ENCODE assay signal across 8 cellular contexts in genomic region chr1:112700290-112701226, GRCh38. TPM values are rescaled to one million over a fixed set of nuclear protein-coding genes. Genes with fewer than 3 reads are reported as not detected.
DNase-seq lines count a peak whose midpoint lies in the region; ATAC-seq and TF ChIP-seq lines count a peak whose summit lies in the region.

No MANE protein-coding gene starts in this region.

- peak overlapping the region; percentile 83 for H3K27ac Mint-ChIP-seq in neural progenitor cell

- POLR2A ChIA-PET in BJ (lab: Charles Lee) = interaction anchor here (0.5 kb wide), 1 partner anchor 154 kb away, joined by 3 read pairs; no protein-coding TSS in a partner anchor

- no peak overlapping the region for H3K9ac ChIP-seq in neural progenitor cell

- peaks cover 28% of the 10 kb centered on the region for H3K4me1 ChIP-seq in foreskin keratinocyte
- peaks cover 15% of the 10 kb centered on the region for H3K4me1 ChIP-seq in neural progenitor cell
- H3K4me1 ChIP-seq in suprapubic skin = peaks cover 73% of the 10 kb centered on the region

- H3K36me3 Mint-ChIP-seq in neural progenitor cell = peaks cover 26% of the 10 kb centered on the region

- no peak overlapping the region for H3K4me2 ChIP-seq in neural progenitor cell

- TF ChIP-seq RAD21 in Ishikawa (IDR thresholded peaks at IDR 0.05; ENCODE audit: low read depth) = peak; percentile 0; the same call in 1 of the 2 replicates

- TF ChIP-seq EP300 in Ishikawa (IDR thresholded peaks at IDR 0.05; ENCODE audit: borderline replicate concordance) (peak; percentile 59; the same call in 1 of the 2 replicates), suprapubic skin (IDR thresholded peaks at IDR 0.05) (no peak)

- peak overlapping the region; percentile 76 for H3K27ac ChIP-seq in foreskin keratinocyte
- no peak overlapping the region for H3K27ac ChIP-seq in neural progenitor cell
- peak overlapping the region; percentile 77 for H3K27ac ChIP-seq in suprapubic skin

- peak; percentile 55 for ATAC-seq in GM19395 (IDR thresholded peaks at IDR 0.05; ENCODE audit: unreplicated experiment)
- ATAC-seq in foreskin keratinocyte = peak; percentile 33

- H3K9me3 Mint-ChIP-seq in neural progenitor cell = no peaks in the 10 kb centered on the region

- H3K4me1 Mint-ChIP-seq in neural progenitor cell = peaks cover 57% of the 10 kb centered on the region

- TF ChIP-seq POLR2A in suprapubic skin (IDR thresholded peaks at IDR 0.05) = no peak

- CTCF ChIA-PET in BJ (lab: Yijun Ruan, JAX) = interaction anchor here (0.7 to 1.4 kb wide), 5 partner anchors 26 to 310 kb away, joined by 3 to 4 read pairs (median 3); partner anchors contain the start of gene MOV10

- peaks cover 25% of the 10 kb centered on the region for H4K20me1 ChIP-seq in neural progenitor cell (ENCODE audit: low read depth)

- DNase-seq in BJ (ENCODE audit: low read depth) (peak; percentile 72), RPMI8226 (peak; percentile 90), foreskin keratinocyte (peak; percentile 64 to 86), neural progenitor cell (ENCODE audit: low spot score) (no peak), suprapubic skin (ENCODE audit: low spot score in 2 of 2) (peak; percentile 97 to 98)
- DNase-seq in activated gamma-delta T cell treated with anti-CD3 and anti-CD28 coated beads, Interleukin-2, amount 50 U/mL, for 16 hours (ENCODE audit: low read depth) = peak; percentile 60

- H3K36me3 ChIP-seq in BJ (ENCODE audit: control insufficient read depth, insufficient read depth, low read length) = peaks cover 36% of the 10 kb centered on the region
- no peaks in the 10 kb centered on the region for H3K36me3 ChIP-seq in neural progenitor cell
- H3K36me3 ChIP-seq in suprapubic skin = peaks cover 38% of the 10 kb centered on the region

- H3K4me3 ChIP-seq in BJ (ENCODE audit: low read depth, low read length) (no peak overlapping the region), neural progenitor cell (no peak overlapping the region), suprapubic skin (no peak overlapping the region)

- peaks cover 5% of the 10 kb centered on the region for H3F3A ChIP-seq in neural progenitor cell (ENCODE audit: low read depth)

- TF ChIP-seq CTCF in BJ (IDR thresholded peaks at IDR 0.05; ENCODE audit: insufficient read depth, low read depth, low read length) (peak; percentile 26; the same call in 1 of the 2 replicates), foreskin keratinocyte (conservative IDR thresholded peaks at IDR 0.05) (peak; percentile 26), neural progenitor cell (IDR thresholded peaks at IDR 0.05) (no peak), suprapubic skin (IDR thresholded peaks at IDR 0.05) (no peak)

- H3K9me3 ChIP-seq in neural progenitor cell (ENCODE audit: low read depth) = no peaks in the 10 kb centered on the region
- no peaks in the 10 kb centered on the region for H3K9me3 ChIP-seq in suprapubic skin

- H3K27me3 ChIP-seq in BJ (ENCODE audit: control insufficient read depth, insufficient read depth, low read length) (no peaks in the 10 kb centered on the region), foreskin keratinocyte (no peaks in the 10 kb centered on the region), neural progenitor cell (no peaks in the 10 kb centered on the region), suprapubic skin (no peaks in the 10 kb centered on the region)

- peak overlapping the region; percentile 62 for H3K4me3 Mint-ChIP-seq in neural progenitor cell

- 18% methylated on average over 6 of the region's 7 CpGs for WGBS in suprapubic skin

- no peaks in the 10 kb centered on the region for H3K79me2 ChIP-seq in neural progenitor cell (ENCODE audit: low read depth)

- no peak overlapping the region for H2AFZ ChIP-seq in neural progenitor cell (replicated peaks)

- peaks cover 25% of the 10 kb centered on the region for H3K27me3 Mint-ChIP-seq in neural progenitor cell (ENCODE audit: insufficient read depth, low read depth)

TF ChIP-seq in Ishikawa, 13 proteins besides CTCF, POLR2A, EP300 and RAD21:
- TF ChIP-seq EGR1 (IDR thresholded peaks at IDR 0.05) (peak; percentile 97), TAF1 (IDR thresholded peaks at IDR 0.05; ENCODE audit: low read depth) (no peak), CREB1 (IDR thresholded peaks at IDR 0.05; ENCODE audit: low read depth) (no peak), MAX (IDR thresholded peaks at IDR 0.05) (no peak; the same call in 1 of the 2 replicates), TEAD4 (IDR thresholded peaks at IDR 0.05) (no peak; the same call in 1 of the 2 replicates), TCF12 (IDR thresholded peaks at IDR 0.05; ENCODE audit: low read depth) (peak; percentile 78), USF1 (IDR thresholded peaks at IDR 0.05) (no peak), ZBTB7A (IDR thresholded peaks at IDR 0.05; ENCODE audit: low read depth) (peak; percentile 85), YY1 (IDR thresholded peaks at IDR 0.05; ENCODE audit: low read depth) (no peak), NFIC (IDR thresholded peaks at IDR 0.05) (peak; percentile 98), FOXM1 (IDR thresholded peaks at IDR 0.05; ENCODE audit: borderline replicate concordance, low read depth) (no peak; the same call in 1 of the 2 replicates), CEBPB (IDR thresholded peaks at IDR 0.05) (no peak), REST (IDR thresholded peaks at IDR 0.05; ENCODE audit: low read depth) (no peak)
TF ChIP-seq in Ishikawa: peak in this region for 4.

RNA-seq across cellular contexts. Expression of gene RHOC, which starts 6.4 kb away (rescaled TPM):
- polyA plus RNA-seq in BJ (2011; rRNA removed) (1,093 and 1,537 TPM in 2 replicates), foreskin keratinocyte (728 and 811 TPM in 2 replicates)
- polyA minus RNA-seq in BJ (2011; rRNA and poly(A)+ RNA removed) = 324 and 485 TPM in 2 replicates
- total RNA-seq in foreskin keratinocyte (523 and 542 TPM in 2 replicates), neural progenitor cell (ENCODE audit: low replicate concordance) (36.3 and 41.8 TPM in 2 replicates), suprapubic skin (100 to 1,000 TPM; 138 to 185 (median 153) TPM)

RNA-seq across cellular contexts. Expression of gene PPM1J, which starts 14.6 kb away (rescaled TPM):
- polyA plus RNA-seq in BJ (2011; rRNA removed) (0.67 and 1.4 TPM in 2 replicates), foreskin keratinocyte (9.2 and 10.1 TPM in 2 replicates)
- polyA minus RNA-seq in BJ (2011; rRNA and poly(A)+ RNA removed) = 0.26 and 0.85 TPM in 2 replicates
- total RNA-seq in foreskin keratinocyte (6.0 and 6.3 TPM in 2 replicates), neural progenitor cell (ENCODE audit: low replicate concordance) (1.8 and 2.7 TPM in 2 replicates), suprapubic skin (10 to 100 TPM in 3 of 4 donors, 1 to 10 TPM in 1; 6.6 to 22.1 (median 13.4) TPM)

RNA-seq across cellular contexts. Expression of gene MOV10, which starts 26.1 kb away (rescaled TPM):
- 48.9 and 93.7 TPM in 2 replicates for polyA plus RNA-seq in BJ (2011; rRNA removed)
- 61.1 and 90.9 TPM in 2 replicates for polyA minus RNA-seq in BJ (2011; rRNA and poly(A)+ RNA removed)
- total RNA-seq in foreskin keratinocyte = 68.8 and 74.7 TPM in 2 replicates
- 83.8 and 87.6 TPM in 2 replicates for polyA plus RNA-seq in foreskin keratinocyte
- total RNA-seq in neural progenitor cell (ENCODE audit: low replicate concordance) = 47.5 and 92.2 TPM in 2 replicates
- 100 to 1,000 TPM in 1 of 4 donors, 10 to 100 TPM in 3; 42.8 to 147 (median 70.1) TPM for total RNA-seq in suprapubic skin

Comparison
In these comparisons a context has a peak if more than half of its experiments do, and no peak if none do; other contexts are left out.
1. CTCF ChIP-seq: peak in BJ (single experiment) and foreskin keratinocyte (single experiment); none in neural progenitor cell (single experiment) and suprapubic skin (0 of 2).